In the genomic region with DNA sequence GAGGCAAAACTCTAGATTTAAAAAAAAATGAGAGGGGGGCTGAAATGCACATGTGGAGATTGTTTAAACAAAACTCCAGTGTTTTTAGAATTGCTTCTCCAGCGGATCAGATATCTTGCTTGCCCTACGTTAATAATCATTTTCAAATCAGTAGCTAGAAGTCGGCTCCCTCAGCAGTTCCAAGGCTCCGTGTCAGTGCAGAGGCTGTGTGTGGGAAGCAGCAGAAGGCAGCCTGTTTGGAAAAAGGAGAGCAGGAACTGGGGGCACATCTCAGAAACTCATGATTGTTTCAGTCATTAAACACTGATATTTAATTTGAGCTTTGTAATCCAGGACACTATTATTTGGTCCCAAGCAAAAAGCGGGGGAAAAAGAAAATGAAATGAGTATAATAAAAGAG, we compare ENCODE assay signal across 2 cellular contexts.
A peak's percentile ranks its signal among the peaks of the same experiment; 100 is the strongest.
TF ChIP-seq lines count a peak whose summit lies in the region.

No MANE protein-coding gene starts in this region.

TF ChIP-seq in HEK293, 187 proteins besides CTCF, POLR2A, EP300 and RAD21:
- TF ChIP-seq ZXDB (tag by site-specific recombination; IDR thresholded peaks at IDR 0.05) (no peak), ZNF292 (tag by site-specific recombination; IDR thresholded peaks at IDR 0.05; ENCODE audit: borderline replicate concordance, low read depth) (no peak), ZFHX2 (tag by site-specific recombination; conservative IDR thresholded peaks at IDR 0.05) (0 out of 2 replicates have a peak, but pooled peaks have one; percentile 16)

TF ChIP-seq in K562, 482 proteins besides CTCF, POLR2A, EP300 and RAD21:
- TF ChIP-seq, protein P1, sequence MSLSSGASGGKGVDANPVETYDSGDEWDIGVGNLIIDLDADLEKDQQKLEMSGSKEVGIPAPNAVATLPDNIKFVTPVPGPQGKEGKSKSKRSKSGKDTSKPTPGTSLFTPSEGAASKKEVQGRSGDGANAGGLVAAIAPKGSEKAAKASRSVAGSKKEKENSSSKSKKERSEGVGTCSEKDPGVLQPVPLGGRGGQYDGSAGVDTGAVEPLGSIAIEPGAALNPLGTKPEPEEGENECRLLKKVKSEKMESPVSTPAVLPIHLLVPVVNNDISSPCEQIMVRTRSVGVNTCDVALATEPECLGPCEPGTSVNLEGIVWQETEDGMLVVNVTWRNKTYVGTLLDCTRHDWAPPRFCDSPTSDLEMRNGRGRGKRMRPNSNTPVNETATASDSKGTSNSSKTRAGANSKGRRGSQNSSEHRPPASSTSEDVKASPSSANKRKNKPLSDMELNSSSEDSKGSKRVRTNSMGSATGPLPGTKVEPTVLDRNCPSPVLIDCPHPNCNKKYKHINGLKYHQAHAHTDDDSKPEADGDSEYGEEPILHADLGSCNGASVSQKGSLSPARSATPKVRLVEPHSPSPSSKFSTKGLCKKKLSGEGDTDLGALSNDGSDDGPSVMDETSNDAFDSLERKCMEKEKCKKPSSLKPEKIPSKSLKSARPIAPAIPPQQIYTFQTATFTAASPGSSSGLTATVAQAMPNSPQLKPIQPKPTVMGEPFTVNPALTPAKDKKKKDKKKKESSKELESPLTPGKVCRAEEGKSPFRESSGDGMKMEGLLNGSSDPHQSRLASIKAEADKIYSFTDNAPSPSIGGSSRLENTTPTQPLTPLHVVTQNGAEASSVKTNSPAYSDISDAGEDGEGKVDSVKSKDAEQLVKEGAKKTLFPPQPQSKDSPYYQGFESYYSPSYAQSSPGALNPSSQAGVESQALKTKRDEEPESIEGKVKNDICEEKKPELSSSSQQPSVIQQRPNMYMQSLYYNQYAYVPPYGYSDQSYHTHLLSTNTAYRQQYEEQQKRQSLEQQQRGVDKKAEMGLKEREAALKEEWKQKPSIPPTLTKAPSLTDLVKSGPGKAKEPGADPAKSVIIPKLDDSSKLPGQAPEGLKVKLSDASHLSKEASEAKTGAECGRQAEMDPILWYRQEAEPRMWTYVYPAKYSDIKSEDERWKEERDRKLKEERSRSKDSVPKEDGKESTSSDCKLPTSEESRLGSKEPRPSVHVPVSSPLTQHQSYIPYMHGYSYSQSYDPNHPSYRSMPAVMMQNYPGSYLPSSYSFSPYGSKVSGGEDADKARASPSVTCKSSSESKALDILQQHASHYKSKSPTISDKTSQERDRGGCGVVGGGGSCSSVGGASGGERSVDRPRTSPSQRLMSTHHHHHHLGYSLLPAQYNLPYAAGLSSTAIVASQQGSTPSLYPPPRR (CRISPR knock-in tag; IDR thresholded peaks at IDR 0.05; ENCODE audit: borderline replicate concordance), result no peak
- TF ChIP-seq, protein P2, sequence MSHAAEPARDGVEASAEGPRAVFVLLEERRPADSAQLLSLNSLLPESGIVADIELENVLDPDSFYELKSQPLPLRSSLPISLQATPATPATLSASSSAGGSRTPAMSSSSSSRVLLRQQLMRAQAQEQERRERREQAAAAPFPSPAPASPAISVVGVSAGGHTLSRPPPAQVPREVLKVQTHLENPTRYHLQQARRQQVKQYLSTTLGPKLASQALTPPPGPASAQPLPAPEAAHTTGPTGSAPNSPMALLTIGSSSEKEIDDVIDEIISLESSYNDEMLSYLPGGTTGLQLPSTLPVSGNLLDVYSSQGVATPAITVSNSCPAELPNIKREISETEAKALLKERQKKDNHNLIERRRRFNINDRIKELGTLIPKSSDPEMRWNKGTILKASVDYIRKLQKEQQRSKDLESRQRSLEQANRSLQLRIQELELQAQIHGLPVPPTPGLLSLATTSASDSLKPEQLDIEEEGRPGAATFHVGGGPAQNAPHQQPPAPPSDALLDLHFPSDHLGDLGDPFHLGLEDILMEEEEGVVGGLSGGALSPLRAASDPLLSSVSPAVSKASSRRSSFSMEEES (CRISPR knock-in tag; IDR thresholded peaks at IDR 0.05), result no peak
- no peak for TF ChIP-seq MCM7 (IDR thresholded peaks at IDR 0.05)
- no peak for TF ChIP-seq ZNF282 (CRISPR knock-in tag; IDR thresholded peaks at IDR 0.05)
- TF ChIP-seq HMG20B (CRISPR knock-in tag; IDR thresholded peaks at IDR 0.05), result no peak
- no peak for TF ChIP-seq STAG1 (CRISPR knock-in tag; IDR thresholded peaks at IDR 0.05; ENCODE audit: borderline replicate concordance)
- TF ChIP-seq, protein P3, sequence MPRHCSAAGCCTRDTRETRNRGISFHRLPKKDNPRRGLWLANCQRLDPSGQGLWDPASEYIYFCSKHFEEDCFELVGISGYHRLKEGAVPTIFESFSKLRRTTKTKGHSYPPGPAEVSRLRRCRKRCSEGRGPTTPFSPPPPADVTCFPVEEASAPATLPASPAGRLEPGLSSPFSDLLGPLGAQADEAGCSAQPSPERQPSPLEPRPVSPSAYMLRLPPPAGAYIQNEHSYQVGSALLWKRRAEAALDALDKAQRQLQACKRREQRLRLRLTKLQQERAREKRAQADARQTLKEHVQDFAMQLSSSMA (CRISPR knock-in tag; IDR thresholded peaks at IDR 0.05), result no peak
- TF ChIP-seq ZNF408 (CRISPR knock-in tag; IDR thresholded peaks at IDR 0.05; ENCODE audit: low read depth), result no peak
- no peak for TF ChIP-seq HNRNPH1 (optimal IDR thresholded peaks at IDR 0.05; ENCODE audit: low read depth, low read length)
- TF ChIP-seq, protein P4, sequence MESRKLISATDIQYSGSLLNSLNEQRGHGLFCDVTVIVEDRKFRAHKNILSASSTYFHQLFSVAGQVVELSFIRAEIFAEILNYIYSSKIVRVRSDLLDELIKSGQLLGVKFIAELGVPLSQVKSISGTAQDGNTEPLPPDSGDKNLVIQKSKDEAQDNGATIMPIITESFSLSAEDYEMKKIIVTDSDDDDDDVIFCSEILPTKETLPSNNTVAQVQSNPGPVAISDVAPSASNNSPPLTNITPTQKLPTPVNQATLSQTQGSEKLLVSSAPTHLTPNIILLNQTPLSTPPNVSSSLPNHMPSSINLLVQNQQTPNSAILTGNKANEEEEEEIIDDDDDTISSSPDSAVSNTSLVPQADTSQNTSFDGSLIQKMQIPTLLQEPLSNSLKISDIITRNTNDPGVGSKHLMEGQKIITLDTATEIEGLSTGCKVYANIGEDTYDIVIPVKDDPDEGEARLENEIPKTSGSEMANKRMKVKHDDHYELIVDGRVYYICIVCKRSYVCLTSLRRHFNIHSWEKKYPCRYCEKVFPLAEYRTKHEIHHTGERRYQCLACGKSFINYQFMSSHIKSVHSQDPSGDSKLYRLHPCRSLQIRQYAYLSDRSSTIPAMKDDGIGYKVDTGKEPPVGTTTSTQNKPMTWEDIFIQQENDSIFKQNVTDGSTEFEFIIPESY (CRISPR knock-in tag; IDR thresholded peaks at IDR 0.05), result no peak
- TF ChIP-seq NFYB (IDR thresholded peaks at IDR 0.05; ENCODE audit: extremely low read depth, insufficient read length), result no peak
- TF ChIP-seq PML (IDR thresholded peaks at IDR 0.05; ENCODE audit: low read length), result no peak
